18 cellular contexts compared by ENCODE assay signal in the genomic region with DNA sequence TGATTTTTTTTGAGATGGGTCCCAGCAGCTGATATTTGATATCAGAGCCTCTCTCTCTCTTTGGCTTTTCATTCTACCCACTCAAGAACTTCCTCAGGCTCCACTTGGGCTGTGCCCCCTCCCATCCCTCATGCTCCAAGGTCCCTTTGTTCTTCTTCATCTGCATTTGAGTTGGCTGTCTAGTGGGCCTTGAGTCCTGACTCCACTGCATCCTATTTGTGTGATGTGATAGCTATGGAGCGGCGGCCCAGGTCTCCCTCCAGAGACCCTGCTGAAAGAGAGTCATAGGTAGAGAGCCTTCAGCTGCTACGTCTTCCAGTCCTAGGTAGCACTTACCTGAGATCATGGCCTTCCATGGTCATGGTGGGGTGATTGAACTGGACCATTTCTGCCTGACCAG.
DNase-seq lines count a peak whose midpoint lies in the region; ATAC-seq and TF ChIP-seq lines count a peak whose summit lies in the region.
"Had no signal": no experiment of that assay in that cellular context is flagged by ENCODE, and none has a peak within 500 bp of the region (broad histone marks: within the 10 kb centered on the region; RNA-seq: fewer than 3 reads in every experiment).

No MANE protein-coding gene starts in this region.

- WGBS in spleen, 5 donors, result 80 to 96% (median 86%) methylated on average over 3 of the region's 3 CpGs
- 82 to 90% methylated on average over 3 of the region's 3 CpGs for WGBS in aorta, 2 donors

- no peak for ATAC-seq in aorta (ENCODE audit: low FRiP score)
- ATAC-seq: GM12878, HCT116 had no signal

- H3K9me3 Mint-ChIP-seq in endothelial cell (ENCODE audit: unreplicated experiment), result peaks cover 4% of the 10 kb centered on the region
- H3K9me3 Mint-ChIP-seq in osteocyte (ENCODE audit: unreplicated experiment), result peaks cover 4% of the 10 kb centered on the region
- H3K9me3 Mint-ChIP-seq: CD4-positive, alpha-beta T cell had no signal

- H3K4me3 Mint-ChIP-seq in endothelial cell (ENCODE audit: unreplicated experiment) (no peak overlapping the region), osteocyte (ENCODE audit: unreplicated experiment) (no peak overlapping the region)
- H3K4me3 Mint-ChIP-seq: CD14-positive monocyte; CD4-positive, alpha-beta T cell; CD8-positive, alpha-beta memory T cell had no signal

- H3K27me3 ChIP-seq in BLaER1 treated with 17β-estradiol and CSF1 and Interleukin-3, amounts not matched to agents 10 nM and 100 nM, result no peaks in the 10 kb centered on the region
- H3K27me3 ChIP-seq in vagina, result no peaks in the 10 kb centered on the region
- peaks cover 0 to 28% (median 0%) of the 10 kb centered on the region in 7 donors for H3K27me3 ChIP-seq in spleen (replicated peaks in 1 of 7)
- no peaks in the 10 kb centered on the region for H3K27me3 ChIP-seq in aorta (ENCODE audit: control insufficient read depth in 1 of 2, insufficient read depth in 2 of 2, low read length in 1 of 2)

- DNase-seq in endothelial cell (ENCODE audit: low spot score), result no peak
- DNase-seq in osteocyte (ENCODE audit: extremely low spot score, unreplicated experiment), result peak; percentile 53
- peak; percentile 42 to 70 for DNase-seq in vagina (ENCODE audit: extremely low spot score in 2 of 2)
- no peak for DNase-seq in spleen
- no peak for DNase-seq in NCI-H1105 (lab: John Stamatoyannopoulos, UW)
- DNase-seq in aorta, result no peak
- DNase-seq: CD4-positive, alpha-beta T cell; CD8-positive, alpha-beta memory T cell; DMS 273 treated with DMSO at 0.1 percent for 48 hours; DMS79; EL; GDM1; GM23248; H7 had no signal

- peaks cover 5 to 15% (median 11%) of the 10 kb centered on the region in 10 experiments for H3K4me1 ChIP-seq in BLaER1 treated with 17β-estradiol and CSF1 and Interleukin-3, amounts not matched to agents 10 nM and 100 nM
- H3K4me1 ChIP-seq in vagina, result no peaks in the 10 kb centered on the region
- no peaks in the 10 kb centered on the region for H3K4me1 ChIP-seq in spleen
- H3K4me1 ChIP-seq in aorta (ENCODE audit: control insufficient read depth in 1 of 2, insufficient read depth in 2 of 2, low read length in 2 of 2), result no peaks in the 10 kb centered on the region

- H3K4me1 Mint-ChIP-seq in endothelial cell (ENCODE audit: unreplicated experiment), result no peaks in the 10 kb centered on the region
- no peaks in the 10 kb centered on the region for H3K4me1 Mint-ChIP-seq in osteocyte (ENCODE audit: unreplicated experiment)
- H3K4me1 Mint-ChIP-seq: CD14-positive monocyte; CD8-positive, alpha-beta memory T cell had no signal

- intact Hi-C loops in vagina (cut with DNase I) (no loop called here), spleen (cut with DNase I; ENCODE audit: low total_unique reads) (no loop called here), aorta (cut with DNase I) (no loop called here)

- no peaks in the 10 kb centered on the region for H3K36me3 Mint-ChIP-seq in endothelial cell (ENCODE audit: low read depth, unreplicated experiment)
- no peaks in the 10 kb centered on the region for H3K36me3 Mint-ChIP-seq in osteocyte (ENCODE audit: unreplicated experiment)
- H3K36me3 Mint-ChIP-seq: CD14-positive monocyte had no signal

- H3K4me3 ChIP-seq in BLaER1 treated with 17β-estradiol and CSF1 and Interleukin-3, amounts not matched to agents 10 nM and 100 nM, result no peak overlapping the region
- H3K4me3 ChIP-seq in vagina, result no peak overlapping the region
- no peak overlapping the region for H3K4me3 ChIP-seq in spleen
- no peak overlapping the region for H3K4me3 ChIP-seq in aorta (ENCODE audit: low read length in 2 of 2)
- H3K4me3 ChIP-seq: GM12878, GM23248 had no signal

- no peak for TF ChIP-seq POLR2A in vagina (IDR thresholded peaks at IDR 0.05)
- TF ChIP-seq POLR2A in spleen (IDR thresholded peaks at IDR 0.05), result no peak

- H3K36me3 ChIP-seq in BLaER1 treated with 17β-estradiol and CSF1 and Interleukin-3, amounts not matched to agents 10 nM and 100 nM, result no peaks in the 10 kb centered on the region
- no peaks in the 10 kb centered on the region for H3K36me3 ChIP-seq in vagina
- H3K36me3 ChIP-seq in spleen, result no peaks in the 10 kb centered on the region
- H3K36me3 ChIP-seq in aorta (ENCODE audit: control insufficient read depth in 1 of 2, insufficient read depth in 2 of 2, low read length in 1 of 2), result no peaks in the 10 kb centered on the region

- H3K27ac ChIP-seq in BLaER1 treated with 17β-estradiol and CSF1 and Interleukin-3, amounts not matched to agents 10 nM and 100 nM, result no peak overlapping the region; a peak in 1 of 22 replicates
- H3K27ac ChIP-seq in vagina (no peak overlapping the region), spleen (no peak overlapping the region), aorta (ENCODE audit: low read depth in 1 of 2, low read length in 2 of 2) (no peak overlapping the region)
- H3K27ac ChIP-seq: GM23248 had no signal

- peaks cover 8% of the 10 kb centered on the region for H3K27me3 Mint-ChIP-seq in endothelial cell (ENCODE audit: unreplicated experiment)
- H3K27me3 Mint-ChIP-seq in osteocyte (ENCODE audit: unreplicated experiment), result no peaks in the 10 kb centered on the region

- H3K27ac Mint-ChIP-seq in endothelial cell (ENCODE audit: unreplicated experiment) (peak overlapping the region; percentile 50), osteocyte (ENCODE audit: unreplicated experiment) (no peak overlapping the region)
- H3K27ac Mint-ChIP-seq: CD14-positive monocyte; CD4-positive, alpha-beta T cell; CD8-positive, alpha-beta memory T cell had no signal

- H4K20me1 ChIP-seq in BLaER1 treated with 17β-estradiol and CSF1 and Interleukin-3, amounts not matched to agents 10 nM and 100 nM, result no peaks in the 10 kb centered on the region; a peak in 1 of 22 replicates

- no peak for TF ChIP-seq CTCF in endothelial cell (IDR thresholded peaks at IDR 0.05; ENCODE audit: unreplicated experiment)
- TF ChIP-seq CTCF in osteocyte (IDR thresholded peaks at IDR 0.05), result no peak
- no peak for TF ChIP-seq CTCF in vagina (IDR thresholded peaks at IDR 0.05)
- TF ChIP-seq CTCF in spleen (IDR thresholded peaks at IDR 0.05 in 8 of 11, conservative IDR thresholded peaks at IDR 0.05 in 3 of 11), result no peak

- peak overlapping the region; percentile 16 to 62 (median 46); a peak in 17 of 22 replicates for H3K4me2 ChIP-seq in BLaER1 treated with 17β-estradiol and CSF1 and Interleukin-3, amounts not matched to agents 10 nM and 100 nM

- H3K9ac ChIP-seq in BLaER1 treated with 17β-estradiol and CSF1 and Interleukin-3, amounts not matched to agents 10 nM and 100 nM, result no peak overlapping the region
- H3K9ac ChIP-seq: GM23248 had no signal

- 0 out of 22 replicates have a peak, but pooled peaks cover 0 to 5% (median 0%) of the 10 kb centered on the region in 11 experiments for H3K9me3 ChIP-seq in BLaER1 treated with 17β-estradiol and CSF1 and Interleukin-3, amounts not matched to agents 10 nM and 100 nM (replicated peaks in 1 of 11)
- H3K9me3 ChIP-seq in vagina (no peaks in the 10 kb centered on the region), spleen (no peaks in the 10 kb centered on the region), aorta (ENCODE audit: control insufficient read depth, low read length) (peaks cover 2% of the 10 kb centered on the region)

Comparison
In these comparisons a context has a peak if more than half of its experiments do, and no peak if none do; other contexts are left out.
1. DNase-seq: peak in osteocyte (single experiment) and vagina (2 of 2); none in endothelial cell (single experiment), spleen (single experiment), NCI-H1105 (single experiment) and aorta (0 of 2).